Comparison of ENCODE assay signal across 8 cellular contexts in genomic region chr19:18340237-18340989, GRCh38. TPM values are rescaled to one million over a fixed set of nuclear protein-coding genes. Genes with fewer than 3 reads are reported as not detected.
A peak's percentile ranks its signal among the peaks of the same experiment; 100 is the strongest.
DNase-seq lines count a peak whose midpoint lies in the region; ATAC-seq, FAIRE-seq and TF ChIP-seq lines count a peak whose summit lies in the region.

PGPEP1 (plus strand) TSS chr19:18340598; CDS start chr19:18340682, 84 bp downstream.

- FAIRE-seq in bronchial epithelial cell (lab: Jason Lieb, UNC) (no peak), small intestine (lab: Jason Lieb, UNC) (no peak)

- H3K9me3 ChIP-seq in MM.1S (replicated peaks; ENCODE audit: insufficient read depth, low read length) (no peaks in the 10 kb centered on the region), WERI-Rb-1 (ENCODE audit: severe bottlenecking) (no peaks in the 10 kb centered on the region), small intestine (ENCODE audit: control insufficient read depth, low read depth) (no peaks in the 10 kb centered on the region)

- H3K4me3 ChIP-seq in MM.1S (ENCODE audit: low read length) (peak within 1 kb of the TSS; percentile 92), WERI-Rb-1 (ENCODE audit: low read depth, low read length) (peak within 1 kb of the TSS; percentile 85), bronchial epithelial cell (ENCODE audit: low read depth, low read length) (peak within 1 kb of the TSS; percentile 54), small intestine (ENCODE audit: low read depth in 1 of 2, low read length in 2 of 2) (peak within 1 kb of the TSS; percentile 91 to 94)

- no peak for ATAC-seq in GM21717 (IDR thresholded peaks at IDR 0.05; ENCODE audit: unreplicated experiment)

- H4K20me1 ChIP-seq in MM.1S (ENCODE audit: insufficient read depth, low read length) = no peaks in the 10 kb centered on the region

- H3F3A ChIP-seq in MM.1S (ENCODE audit: insufficient read depth, low read length) = peaks cover 4% of the 10 kb centered on the region; the same call in 1 of the 2 replicates

- H3K4me1 ChIP-seq in MM.1S (ENCODE audit: low read length) (0 out of 2 replicates have a peak, but pooled peaks cover 4% of the 10 kb centered on the region), small intestine (ENCODE audit: control insufficient read depth in 2 of 2, insufficient read depth in 1 of 2, low read depth in 1 of 2, low read length in 1 of 2) (no peaks in the 10 kb centered on the region)

- 2% methylated on average over 51 to 68 of the region's 68 CpGs for WGBS in small intestine, 3 donors

- H3K9ac ChIP-seq in MM.1S (ENCODE audit: low read length) = peak within 1 kb of the TSS; percentile 60; the same call in 1 of the 2 replicates

- H3K27me3 ChIP-seq in MM.1S (replicated peaks; ENCODE audit: insufficient read depth, low read length) = peaks cover 7% of the 10 kb centered on the region
- no peaks in the 10 kb centered on the region for H3K27me3 ChIP-seq in WERI-Rb-1 (ENCODE audit: insufficient read depth, low read depth, severe bottlenecking)
- H3K27me3 ChIP-seq in bronchial epithelial cell (ENCODE audit: control insufficient read depth, insufficient read depth, low read length) = peaks cover 1% of the 10 kb centered on the region
- H3K27me3 ChIP-seq in small intestine (ENCODE audit: control insufficient read depth in 2 of 2, insufficient read depth in 2 of 2, low read length in 2 of 2) = no peaks in the 10 kb centered on the region

- H3K27ac ChIP-seq in MM.1S (ENCODE audit: low read length) (no peak within 1 kb of the TSS; the same call in 1 of the 2 replicates), WERI-Rb-1 (peak within 1 kb of the TSS; percentile 31), small intestine (ENCODE audit: low read depth in 1 of 2, low read length in 1 of 2) (peak within 1 kb of the TSS; percentile 81 to 90)

- H3K9me2 ChIP-seq in MM.1S (replicated peaks; ENCODE audit: insufficient read depth, low read length) = no peaks in the 10 kb centered on the region

- peak within 1 kb of the TSS; percentile 100 for H3K4me2 ChIP-seq in MM.1S (ENCODE audit: low read depth, low read length)

- peak; percentile 16 to 22 for DNase-seq in AML-193 (lab: John Stamatoyannopoulos, UW)
- DNase-seq in GM19238 (ENCODE audit: insufficient read length, low spot score) = peak; percentile 87
- peak; percentile 71 for DNase-seq in MM.1S
- DNase-seq in WERI-Rb-1 = peak; percentile 70
- no peak for DNase-seq in bronchial epithelial cell (ENCODE audit: low read depth)
- peak; percentile 65 for DNase-seq in inferior parietal cortex (ENCODE audit: extremely low spot score)
- DNase-seq in small intestine = peak; percentile 73

- TF ChIP-seq CTCF in MM.1S (IDR thresholded peaks at IDR 0.05; ENCODE audit: low read length) (no peak), WERI-Rb-1 (IDR thresholded peaks at IDR 0.05; ENCODE audit: low read depth, low read length) (no peak), bronchial epithelial cell (IDR thresholded peaks at IDR 0.05; ENCODE audit: insufficient read depth, low read length, severe bottlenecking) (no peak)

- H3K36me3 ChIP-seq in MM.1S (replicated peaks; ENCODE audit: insufficient read depth, low read length) (no peaks in the 10 kb centered on the region), WERI-Rb-1 (no peaks in the 10 kb centered on the region), bronchial epithelial cell (ENCODE audit: control insufficient read depth, insufficient read depth, low read length) (no peaks in the 10 kb centered on the region), small intestine (ENCODE audit: control insufficient read depth in 2 of 2, insufficient read depth in 2 of 2, low read length in 2 of 2) (peaks cover 2 to 5% of the 10 kb centered on the region in 2 donors)

- peak within 1 kb of the TSS; percentile 99 for H2AFZ ChIP-seq in MM.1S (ENCODE audit: low read length)

- 0 out of 2 replicates have a peak, but pooled peaks cover 5% of the 10 kb centered on the region for H3K79me2 ChIP-seq in MM.1S (ENCODE audit: low read length)

RNA-seq across cellular contexts. Expression of gene PGPEP1, which starts in this region (rescaled TPM):
- total RNA-seq in bronchial epithelial cell = 8.2 and 12.6 TPM in 2 replicates
- 10 to 100 TPM; 29.1 to 47.0 (median 30.3) TPM for polyA plus RNA-seq in small intestine
